In the genomic region with DNA sequence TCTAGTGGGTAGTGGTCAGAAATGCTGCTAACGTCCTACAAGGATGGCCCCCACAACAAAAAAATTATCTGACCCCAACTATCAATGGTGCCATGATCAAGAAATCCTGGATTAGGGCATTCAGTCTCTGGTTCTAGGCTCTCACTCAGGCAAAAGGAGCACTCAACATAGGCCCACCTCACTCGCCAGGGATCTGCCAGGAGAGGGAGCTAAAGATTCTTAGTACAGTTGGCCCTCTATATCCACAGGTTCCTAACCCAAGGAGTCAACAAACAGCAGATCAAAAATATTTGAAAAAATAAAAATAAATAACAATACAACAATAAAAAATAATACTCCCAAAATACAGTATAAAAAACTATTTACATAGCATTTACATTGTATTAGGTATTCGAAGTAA, we compare ENCODE assay signal across 8 cellular contexts. TPM values are rescaled to one million over a fixed set of nuclear protein-coding genes. Genes with fewer than 3 reads are reported as not detected.
A peak's percentile ranks its signal among the peaks of the same experiment; 100 is the strongest.
DNase-seq lines count a peak whose midpoint lies in the region; ATAC-seq and TF ChIP-seq lines count a peak whose summit lies in the region.

No MANE protein-coding gene starts in this region.

- CTCF ChIA-PET in CD8-positive, alpha-beta memory T cell (lab: Charles Lee) = interaction anchor here (0.6 to 4.3 kb wide), 3 partner anchors 84 to 511 kb away, joined by 3 to 82 read pairs (median 4); no protein-coding TSS in a partner anchor

- no peak for TF ChIP-seq POLR2A in ovary (IDR thresholded peaks at IDR 0.05)

- no peak overlapping the region for H3K4me3 Mint-ChIP-seq in CD8-positive, alpha-beta memory T cell

- no peaks in the 10 kb centered on the region for H3K27me3 Mint-ChIP-seq in CD8-positive, alpha-beta memory T cell

- TF ChIP-seq CTCF in GM10266 (IDR thresholded peaks at IDR 0.05; ENCODE audit: control insufficient read depth, insufficient read depth, low read depth, missing control alignments) (peak; percentile 41), choroid plexus epithelial cell (conservative IDR thresholded peaks at IDR 0.05; ENCODE audit: low read depth, low read length) (peak; percentile 85), parathyroid adenoma (IDR thresholded peaks at IDR 0.05) (peak; percentile 50), ovary (IDR thresholded peaks at IDR 0.05) (no peak)

- DNase-seq in ACHN (peak; percentile 56), GM10266 (ENCODE audit: extremely low spot score) (no peak), NCI-H69 (lab: John Stamatoyannopoulos, UW) (peak; percentile 35), choroid plexus epithelial cell (ENCODE audit: low read depth) (peak; percentile 74), ovary (no peak), sciatic nerve (ENCODE audit: low spot score) (no peak)
- DNase-seq in CD8-positive, alpha-beta memory T cell = no peak

- no peak overlapping the region for H2AFZ ChIP-seq in parathyroid adenoma

- H3K4me2 ChIP-seq in parathyroid adenoma (ENCODE audit: low read length) = no peak overlapping the region

- H3K27ac ChIP-seq in parathyroid adenoma (peak overlapping the region; percentile 89), ovary (no peak overlapping the region)
- H3K27ac ChIP-seq in CD8-positive, alpha-beta memory T cell (ENCODE audit: low read depth, low read length) = no peak overlapping the region

- in situ Hi-C loops in ACHN (cut with HindIII; ENCODE audit: low pct_ligation_motif_present, low pct_unique_long_range_greater_than_20kb, low sequenced_read_pairs) = no loop called here

- peak overlapping the region in 1 of 8 donors; percentile 90 for H3K27ac Mint-ChIP-seq in CD8-positive, alpha-beta memory T cell

- no peak for ATAC-seq in sciatic nerve

- H3K9me3 ChIP-seq in parathyroid adenoma (ENCODE audit: control insufficient read depth, low read length) = no peaks in the 10 kb centered on the region
- no peaks in the 10 kb centered on the region for H3K9me3 ChIP-seq in ovary
- H3K9me3 ChIP-seq in CD8-positive, alpha-beta memory T cell (ENCODE audit: low read length) = no peaks in the 10 kb centered on the region

- no peak overlapping the region for H3K9ac ChIP-seq in parathyroid adenoma

- H3K36me3 ChIP-seq in parathyroid adenoma (ENCODE audit: control insufficient read depth, insufficient read depth, low read length) (no peaks in the 10 kb centered on the region), ovary (no peaks in the 10 kb centered on the region)
- no peaks in the 10 kb centered on the region for H3K36me3 ChIP-seq in CD8-positive, alpha-beta memory T cell (ENCODE audit: insufficient read depth, low read length)

- peaks cover 0 to 8% (median 2%) of the 10 kb centered on the region in 3 donors for H3K36me3 Mint-ChIP-seq in CD8-positive, alpha-beta memory T cell

- H3K27me3 ChIP-seq in parathyroid adenoma (ENCODE audit: control insufficient read depth, insufficient read depth, low read length) = no peaks in the 10 kb centered on the region
- no peaks in the 10 kb centered on the region for H3K27me3 ChIP-seq in ovary
- no peaks in the 10 kb centered on the region for H3K27me3 ChIP-seq in CD8-positive, alpha-beta memory T cell (ENCODE audit: insufficient read depth, low read length, poor library complexity, severe bottlenecking)

- 69 to 83% (median 78%) methylated on average over 3 of the region's 3 CpGs for WGBS in ovary, 3 donors

- H3K4me3 ChIP-seq in choroid plexus epithelial cell (ENCODE audit: low read depth, low read length) (no peak overlapping the region), parathyroid adenoma (ENCODE audit: low read depth, low read length) (no peak overlapping the region), ovary (no peak overlapping the region)
- no peak overlapping the region for H3K4me3 ChIP-seq in CD8-positive, alpha-beta memory T cell (ENCODE audit: low read length)

- H3K79me2 ChIP-seq in parathyroid adenoma = no peaks in the 10 kb centered on the region

- POLR2A ChIA-PET in CD8-positive, alpha-beta memory T cell (lab: Charles Lee) = no interaction called here

- no peaks in the 10 kb centered on the region for H3K9me3 Mint-ChIP-seq in CD8-positive, alpha-beta memory T cell

- intact Hi-C loops in ovary (cut with DNase I) (loop anchor here in 2 of 4 donors (5.0 to 10.0 kb wide), 2 partner anchors 186 to 508 kb away; a partner anchor contains a TSS), sciatic nerve (cut with DNase I) (no loop called here)

- TF ChIP-seq EP300 in ovary (IDR thresholded peaks at IDR 0.05) = no peak

- H3K4me1 ChIP-seq in parathyroid adenoma = peaks cover 25% of the 10 kb centered on the region
- no peaks in the 10 kb centered on the region for H3K4me1 ChIP-seq in ovary (ENCODE audit: insufficient read depth)
- peaks cover 9% of the 10 kb centered on the region for H3K4me1 ChIP-seq in CD8-positive, alpha-beta memory T cell (ENCODE audit: insufficient read depth, low read length)

- H3K4me1 Mint-ChIP-seq in CD8-positive, alpha-beta memory T cell = peaks cover 0 to 11% (median 9%) of the 10 kb centered on the region in 3 donors

RNA-seq across cellular contexts. Expression of a gene that starts 10.0 kb away (rescaled TPM):
- total RNA-seq in ovary (1 to 10 TPM; 1.5 to 6.3 (median 2.7) TPM), sciatic nerve (12.6 TPM)
- 1 to 10 TPM; 1.1 to 1.4 TPM for polyA plus RNA-seq in ovary
- 1 to 10 TPM; 1.8 to 1.9 TPM for total RNA-seq in CD8-positive, alpha-beta memory T cell
- 0.13 TPM for polyA plus RNA-seq in CD8-positive, alpha-beta memory T cell

RNA-seq across cellular contexts. Expression of a gene that starts 46.9 kb away (rescaled TPM):
- total RNA-seq in ovary (100 to 1,000 TPM in 5 of 7 donors, 10 to 100 TPM in 2; 58.5 to 127 (median 111) TPM), sciatic nerve (146 TPM)
- polyA plus RNA-seq in ovary = 100 to 1,000 TPM in 1 of 2 donors, 10 to 100 TPM in 1; 59.5 to 108 TPM
- 100 to 1,000 TPM; 113 to 114 TPM for total RNA-seq in CD8-positive, alpha-beta memory T cell
- 90.2 TPM for polyA plus RNA-seq in CD8-positive, alpha-beta memory T cell

Comparison
In these comparisons a context has a peak if more than half of its experiments do, and no peak if none do; other contexts are left out.
1. DNase-seq: peak in ACHN (single experiment), NCI-H69 (single experiment) and choroid plexus epithelial cell (single experiment); none in GM10266 (single experiment), ovary (0 of 5), sciatic nerve (single experiment) and CD8-positive, alpha-beta memory T cell (0 of 5).
2. CTCF ChIP-seq: peak in GM10266 (single experiment), choroid plexus epithelial cell (single experiment) and parathyroid adenoma (single experiment); none in ovary (0 of 3).